8 cellular contexts compared by ENCODE assay signal in genomic region chr1:151059342-151060240, GRCh38. TPM values are rescaled to one million over a fixed set of nuclear protein-coding genes. Genes with fewer than 3 reads are reported as not detected.
A peak's percentile ranks its signal among the peaks of the same experiment; 100 is the strongest.
DNase-seq lines count a peak whose midpoint lies in the region; ATAC-seq and TF ChIP-seq lines count a peak whose summit lies in the region.

Gene CDC42SE1, minus strand, starts transcription at chr1:151059622. Its CDS starts 3,892 bp downstream, at chr1:151055730.

- peak within 1 kb of the TSS; percentile 99 for H2BK120ac ChIP-seq in trophoblast cell (ENCODE audit: insufficient read depth, low read length, poor library complexity)

- peak within 1 kb of the TSS; percentile 96 for H3K4me3 ChIP-seq in GM08714 (ENCODE audit: low read length)
- H3K4me3 ChIP-seq in HEK293 (ENCODE audit: low read depth, low read length): peak within 1 kb of the TSS; percentile 89
- H3K4me3 ChIP-seq in trophoblast cell (ENCODE audit: low read depth, low read length): peak within 1 kb of the TSS; percentile 98
- peak within 1 kb of the TSS; percentile 66 to 92 (median 84) for H3K4me3 ChIP-seq in transverse colon

- intact Hi-C loops in Right ventricle myocardium superior (cut with DNase I) (no loop called here), transverse colon (cut with DNase I; ENCODE audit: low total_unique reads) (no loop called here)

- POLR2A ChIA-PET in HEK293 (lab: Yijun Ruan, JAX): interaction anchor here (0.6 to 3.8 kb wide), 8 partner anchors 10 to 222 kb away, joined by 3 to 20 read pairs (median 6); partner anchors contain the start of genes C1orf56, GABPB2, MINDY1 and PSMD4

- peak; percentile 97 for DNase-seq in NAMALWA (ENCODE audit: low spot score)
- DNase-seq in SKM-1 treated with dmso at 0.1 percent for 144 hours (lab: John Stamatoyannopoulos, UW; ENCODE audit: unreplicated experiment): peak; percentile 95
- peak; percentile 93 for DNase-seq in activated naive CD8-positive, alpha-beta T cell treated with anti-CD3 and anti-CD28 coated beads for 36 hours
- DNase-seq in Right ventricle myocardium superior: peak; percentile 92
- DNase-seq in trophoblast cell: peak; percentile 80 to 88
- DNase-seq in transverse colon: peak; percentile 86

- peak within 1 kb of the TSS; percentile 99 for H3K4ac ChIP-seq in trophoblast cell (ENCODE audit: low read depth, low read length)

- peaks cover 42% of the 10 kb centered on the region for H3K79me2 ChIP-seq in trophoblast cell (ENCODE audit: control insufficient read depth, insufficient read depth, low read length, poor library complexity)

- H3K27me3 ChIP-seq in trophoblast cell (ENCODE audit: insufficient read depth, low read length) (no peaks in the 10 kb centered on the region), transverse colon (no peaks in the 10 kb centered on the region)

- no peak within 1 kb of the TSS for H3K23ac ChIP-seq in trophoblast cell (ENCODE audit: low read length)

- peaks cover 54% of the 10 kb centered on the region for H3K4me1 Mint-ChIP-seq in activated naive CD8-positive, alpha-beta T cell treated with anti-CD3 and anti-CD28 coated beads for 36 hours

- no peaks in the 10 kb centered on the region for H3K9me3 Mint-ChIP-seq in activated naive CD8-positive, alpha-beta T cell treated with anti-CD3 and anti-CD28 coated beads for 36 hours

- peak within 1 kb of the TSS; percentile 99 for H4K91ac ChIP-seq in trophoblast cell (ENCODE audit: low read depth, low read length)

- H4K8ac ChIP-seq in trophoblast cell (ENCODE audit: low read depth, low read length): peak within 1 kb of the TSS; percentile 97

- no peaks in the 10 kb centered on the region for H3K27me3 Mint-ChIP-seq in activated naive CD8-positive, alpha-beta T cell treated with anti-CD3 and anti-CD28 coated beads for 36 hours

- peaks cover 27% of the 10 kb centered on the region for H3K79me1 ChIP-seq in trophoblast cell (ENCODE audit: low read length)

- no peak for TF ChIP-seq EP300 in transverse colon (IDR thresholded peaks at IDR 0.05; ENCODE audit: low read depth)

- peak; percentile 98 for TF ChIP-seq CTCF in HEK293 (tag by site-specific recombination; IDR thresholded peaks at IDR 0.05)
- TF ChIP-seq CTCF in transverse colon (IDR thresholded peaks at IDR 0.05): peak; percentile 89 to 98 (median 94)

- H2AFZ ChIP-seq in trophoblast cell (ENCODE audit: insufficient read depth, low read length, poor library complexity): peak within 1 kb of the TSS; percentile 94

- no peaks in the 10 kb centered on the region for H3K9me3 ChIP-seq in HEK293 (ENCODE audit: control insufficient read depth, insufficient read depth, low read depth, low read length)
- H3K9me3 ChIP-seq in trophoblast cell (ENCODE audit: insufficient read depth, low read depth, low read length): no peaks in the 10 kb centered on the region
- no peaks in the 10 kb centered on the region for H3K9me3 ChIP-seq in transverse colon

- H4K12ac ChIP-seq in trophoblast cell (ENCODE audit: low read depth, low read length): peak within 1 kb of the TSS; percentile 97

- no CpG with 5 or more reads among the region's 53 CpGs for WGBS in trophoblast cell (ENCODE audit: extremely low coverage, insufficient coverage, insufficient read length)
- 0% methylated on average over 1 to 46 of the region's 53 CpGs for WGBS in transverse colon (ENCODE audit: low coverage in 1 of 2), 2 donors

- H3K4me2 ChIP-seq in trophoblast cell (ENCODE audit: low read length): peak within 1 kb of the TSS; percentile 88

- H3K4me3 Mint-ChIP-seq in activated naive CD8-positive, alpha-beta T cell treated with anti-CD3 and anti-CD28 coated beads for 36 hours: peak within 1 kb of the TSS; percentile 96

- H2BK5ac ChIP-seq in trophoblast cell (ENCODE audit: low read depth, low read length, poor library complexity): peak within 1 kb of the TSS; percentile 99

- H3K9ac ChIP-seq in trophoblast cell (ENCODE audit: low read length): peak within 1 kb of the TSS; percentile 99

- peak; percentile 97 for ATAC-seq in Right ventricle myocardium superior (ENCODE audit: poor library complexity)

- H3K36me3 Mint-ChIP-seq in activated naive CD8-positive, alpha-beta T cell treated with anti-CD3 and anti-CD28 coated beads for 36 hours: peaks cover 44% of the 10 kb centered on the region

- H2AK5ac ChIP-seq in trophoblast cell (ENCODE audit: low read length): peak within 1 kb of the TSS; percentile 94

- peak within 1 kb of the TSS; percentile 99 for H3K14ac ChIP-seq in trophoblast cell (ENCODE audit: low read length)

- H2BK12ac ChIP-seq in trophoblast cell (ENCODE audit: low read length): peak within 1 kb of the TSS; percentile 67

- peak; percentile 95 for TF ChIP-seq POLR2A in transverse colon (IDR thresholded peaks at IDR 0.05)

- peak within 1 kb of the TSS; percentile 95 for H3K27ac Mint-ChIP-seq in activated naive CD8-positive, alpha-beta T cell treated with anti-CD3 and anti-CD28 coated beads for 36 hours

- H3K4me1 ChIP-seq in HEK293 (ENCODE audit: control insufficient read depth, insufficient read depth, low read length): peaks cover 4% of the 10 kb centered on the region; the same call in 1 of the 2 replicates
- H3K4me1 ChIP-seq in trophoblast cell (ENCODE audit: control insufficient read depth in 1 of 2, insufficient read depth in 2 of 2, low read length in 2 of 2): peaks cover 21 to 25% of the 10 kb centered on the region in 2 experiments
- peaks cover 29 to 50% (median 38%) of the 10 kb centered on the region in 4 donors for H3K4me1 ChIP-seq in transverse colon

- peak within 1 kb of the TSS; percentile 83 for H3K27ac ChIP-seq in HEK293 (ENCODE audit: extremely low read depth, low read depth, low read length)
- peak within 1 kb of the TSS; percentile 99 for H3K27ac ChIP-seq in trophoblast cell (ENCODE audit: low read depth, low read length)
- H3K27ac ChIP-seq in transverse colon: peak within 1 kb of the TSS; percentile 94 to 96 (median 96)

- H3K36me3 ChIP-seq in HEK293 (ENCODE audit: control insufficient read depth in 2 of 2, insufficient read depth in 1 of 2, low read length in 2 of 2): peaks cover 0 to 37% of the 10 kb centered on the region in 2 experiments; a peak in 2 of 3 replicates
- H3K36me3 ChIP-seq in trophoblast cell (ENCODE audit: control insufficient read depth in 1 of 2, insufficient read depth in 2 of 2, low read length in 2 of 2): peaks cover 22 to 32% of the 10 kb centered on the region in 2 experiments
- peaks cover 0 to 9% (median 3%) of the 10 kb centered on the region in 4 donors for H3K36me3 ChIP-seq in transverse colon

- H3K18ac ChIP-seq in trophoblast cell (ENCODE audit: low read length): peak within 1 kb of the TSS; percentile 100

- in situ Hi-C loops in transverse colon (cut with MboI; ENCODE audit: low pct_ligation_motif_present in 1 of 4, low pct_unique_long_range_greater_than_20kb in 1 of 4, low sequenced_read_pairs in 3 of 4): no loop called here

- CTCF ChIA-PET in HEK293 (lab: Yijun Ruan, JAX): interaction anchor here (0.6 to 3.0 kb wide), 12 partner anchors 9 to 133 kb away, joined by 3 to 17 read pairs (median 5); partner anchors contain the start of genes C1orf56 and GABPB2

TF ChIP-seq in HEK293, 187 proteins besides CTCF, POLR2A, EP300 and RAD21 (continues in another document):
- TF ChIP-seq ZSCAN23 (tag by site-specific recombination; IDR thresholded peaks at IDR 0.05) (no peak), ZNF132 (tag by site-specific recombination; IDR thresholded peaks at IDR 0.05; ENCODE audit: borderline replicate concordance) (no peak), ZNF148 (tag by site-specific recombination; IDR thresholded peaks at IDR 0.05; ENCODE audit: borderline replicate concordance) (no peak), GLI2 (tag by site-specific recombination; IDR thresholded peaks at IDR 0.05; ENCODE audit: borderline replicate concordance, low read depth) (no peak), ZNF19 (tag by site-specific recombination; IDR thresholded peaks at IDR 0.05; ENCODE audit: low read depth) (no peak), ZNF76 (tag by site-specific recombination; IDR thresholded peaks at IDR 0.05; ENCODE audit: borderline replicate concordance, low read depth) (no peak; the same call in 1 of the 2 replicates)

RNA-seq across cellular contexts. Expression of gene CDC42SE1, which starts in this region (rescaled TPM):
- 100 to 1,000 TPM; 128 TPM for total RNA-seq in activated naive CD8-positive, alpha-beta T cell treated with anti-CD3 and anti-CD28 coated beads for 36 hours
- total RNA-seq in Right ventricle myocardium superior (24.3 TPM), transverse colon (10 to 100 TPM; 34.4 to 90.2 (median 57.5) TPM)
- 123 and 125 TPM in 2 replicates for polyA plus RNA-seq in trophoblast cell (2013)

Comparison
In these comparisons a context has a peak if more than half of its experiments do, and no peak if none do; other contexts are left out.
1. Peak in every context shown above with its lines: DNase-seq, ATAC-seq, H3K4me3 ChIP-seq and H3K27ac ChIP-seq.